ENCODE assay signal across 1 cellular context in the genomic region with DNA sequence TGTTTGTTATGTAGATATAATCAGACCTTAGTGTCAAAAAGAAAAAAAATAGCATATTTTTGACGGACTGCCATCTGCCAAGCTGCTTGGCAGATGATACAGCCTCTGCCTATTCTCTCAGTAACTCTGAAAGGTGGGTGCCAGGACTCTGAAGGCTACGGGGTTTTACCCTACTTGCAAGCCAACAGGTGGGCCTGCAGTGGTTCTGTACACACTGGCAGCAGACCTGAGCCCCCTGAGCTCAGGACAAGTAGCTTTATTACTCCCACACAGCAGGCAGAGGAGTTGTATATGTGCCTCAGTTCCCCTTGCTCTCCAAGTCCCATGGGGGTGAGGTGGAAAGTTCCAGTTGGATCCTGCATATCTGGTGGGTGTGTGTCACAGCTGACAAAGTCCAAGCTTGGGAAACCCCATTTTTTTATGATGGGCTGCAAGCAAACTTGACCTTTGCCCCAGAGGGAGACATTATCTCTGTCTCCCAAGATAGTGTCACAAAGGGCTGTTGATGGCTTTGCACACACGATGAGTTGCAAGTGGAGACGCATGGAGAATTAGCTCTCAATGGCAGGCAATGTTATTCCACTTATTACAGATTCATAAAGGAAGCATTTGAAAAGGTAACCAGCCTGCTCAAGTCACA.
TF ChIP-seq lines count a peak whose summit lies in the region.

No MANE protein-coding gene starts in this region.

TF ChIP-seq in HepG2, 621 proteins besides CTCF, POLR2A, EP300 and RAD21 (continued from another document and continues in another):
- TF ChIP-seq, protein P1, sequence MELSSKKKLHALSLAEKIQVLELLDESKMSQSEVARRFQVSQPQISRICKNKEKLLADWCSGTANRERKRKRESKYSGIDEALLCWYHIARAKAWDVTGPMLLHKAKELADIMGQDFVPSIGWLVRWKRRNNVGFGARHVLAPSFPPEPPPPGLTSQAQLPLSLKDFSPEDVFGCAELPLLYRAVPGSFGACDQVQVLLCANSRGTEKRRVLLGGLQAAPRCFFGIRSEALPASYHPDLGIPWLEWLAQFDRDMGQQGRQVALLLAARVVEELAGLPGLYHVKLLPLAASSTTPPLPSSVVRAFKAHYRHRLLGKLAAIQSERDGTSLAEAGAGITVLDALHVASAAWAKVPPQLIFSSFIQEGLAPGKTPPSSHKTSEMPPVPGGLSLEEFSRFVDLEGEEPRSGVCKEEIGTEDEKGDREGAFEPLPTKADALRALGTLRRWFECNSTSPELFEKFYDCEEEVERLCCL (CRISPR knock-in tag; IDR thresholded peaks at IDR 0.05; ENCODE audit: borderline replicate concordance), result no peak
- no peak for TF ChIP-seq ZFP82 (CRISPR knock-in tag; IDR thresholded peaks at IDR 0.05; ENCODE audit: borderline replicate concordance)
- no peak for TF ChIP-seq SP140L (CRISPR knock-in tag; IDR thresholded peaks at IDR 0.05; ENCODE audit: borderline replicate concordance)
- no peak for TF ChIP-seq TCF7L2 (IDR thresholded peaks at IDR 0.05; ENCODE audit: low read depth, low read length)
- TF ChIP-seq ZNF556 (CRISPR knock-in tag; IDR thresholded peaks at IDR 0.05; ENCODE audit: borderline replicate concordance), result peak; percentile 94; the same call in 1 of the 2 replicates
- no peak for TF ChIP-seq ZNF780A (CRISPR knock-in tag; IDR thresholded peaks at IDR 0.05)
- peak; percentile 71; the same call in 1 of the 2 replicates for TF ChIP-seq FOXK1 (CRISPR knock-in tag; IDR thresholded peaks at IDR 0.05; ENCODE audit: borderline replicate concordance, low read depth)
- peak; percentile 71; the same call in 1 of the 2 replicates for TF ChIP-seq MXD4 (CRISPR knock-in tag; IDR thresholded peaks at IDR 0.05)
- TF ChIP-seq, protein P2, sequence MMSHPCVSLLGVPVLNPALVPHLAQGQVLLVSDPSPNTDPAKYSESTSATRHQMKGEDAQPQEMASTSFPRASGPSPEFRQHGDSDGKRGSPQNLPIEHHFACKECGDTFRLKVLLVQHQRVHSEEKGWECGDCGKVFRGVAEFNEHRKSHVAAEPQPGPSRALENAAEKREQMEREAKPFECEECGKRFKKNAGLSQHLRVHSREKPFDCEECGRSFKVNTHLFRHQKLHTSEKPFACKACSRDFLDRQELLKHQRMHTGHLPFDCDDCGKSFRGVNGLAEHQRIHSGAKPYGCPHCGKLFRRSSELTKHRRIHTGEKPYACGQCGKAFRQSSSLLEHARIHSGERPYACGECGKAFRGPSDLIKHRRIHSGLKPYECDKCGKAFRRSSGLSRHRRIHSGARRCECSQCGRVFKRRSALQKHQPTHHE (CRISPR knock-in tag; IDR thresholded peaks at IDR 0.05; ENCODE audit: borderline replicate concordance), result peak; percentile 56
- TF ChIP-seq, protein P3, sequence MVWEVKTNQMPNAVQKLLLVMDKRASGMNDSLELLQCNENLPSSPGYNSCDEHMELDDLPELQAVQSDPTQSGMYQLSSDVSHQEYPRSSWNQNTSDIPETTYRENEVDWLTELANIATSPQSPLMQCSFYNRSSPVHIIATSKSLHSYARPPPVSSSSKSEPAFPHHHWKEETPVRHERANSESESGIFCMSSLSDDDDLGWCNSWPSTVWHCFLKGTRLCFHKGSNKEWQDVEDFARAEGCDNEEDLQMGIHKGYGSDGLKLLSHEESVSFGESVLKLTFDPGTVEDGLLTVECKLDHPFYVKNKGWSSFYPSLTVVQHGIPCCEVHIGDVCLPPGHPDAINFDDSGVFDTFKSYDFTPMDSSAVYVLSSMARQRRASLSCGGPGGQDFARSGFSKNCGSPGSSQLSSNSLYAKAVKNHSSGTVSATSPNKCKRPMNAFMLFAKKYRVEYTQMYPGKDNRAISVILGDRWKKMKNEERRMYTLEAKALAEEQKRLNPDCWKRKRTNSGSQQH (CRISPR knock-in tag; IDR thresholded peaks at IDR 0.05; ENCODE audit: low read depth), result no peak; the same call in 1 of the 2 replicates
- TF ChIP-seq ZNF776 (CRISPR knock-in tag; IDR thresholded peaks at IDR 0.05), result 0 out of 2 replicates have a peak, but pooled peaks have one; percentile 76
- TF ChIP-seq ZFP36L1 (CRISPR knock-in tag; IDR thresholded peaks at IDR 0.05), result no peak
- peak; percentile 62 for TF ChIP-seq ATF7-NPFF (CRISPR knock-in tag; IDR thresholded peaks at IDR 0.05; ENCODE audit: low read depth)
- no peak for TF ChIP-seq SATB2 (CRISPR knock-in tag; IDR thresholded peaks at IDR 0.05)
- peak; percentile 73; the same call in 1 of the 2 replicates for TF ChIP-seq ZNF292 (CRISPR knock-in tag; IDR thresholded peaks at IDR 0.05; ENCODE audit: borderline replicate concordance, low read depth)
- TF ChIP-seq, protein P4, sequence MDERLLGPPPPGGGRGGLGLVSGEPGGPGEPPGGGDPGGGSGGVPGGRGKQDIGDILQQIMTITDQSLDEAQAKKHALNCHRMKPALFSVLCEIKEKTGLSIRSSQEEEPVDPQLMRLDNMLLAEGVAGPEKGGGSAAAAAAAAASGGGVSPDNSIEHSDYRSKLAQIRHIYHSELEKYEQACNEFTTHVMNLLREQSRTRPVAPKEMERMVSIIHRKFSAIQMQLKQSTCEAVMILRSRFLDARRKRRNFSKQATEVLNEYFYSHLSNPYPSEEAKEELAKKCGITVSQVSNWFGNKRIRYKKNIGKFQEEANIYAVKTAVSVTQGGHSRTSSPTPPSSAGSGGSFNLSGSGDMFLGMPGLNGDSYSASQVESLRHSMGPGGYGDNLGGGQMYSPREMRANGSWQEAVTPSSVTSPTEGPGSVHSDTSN (CRISPR knock-in tag; IDR thresholded peaks at IDR 0.05), result no peak
- no peak for TF ChIP-seq ZZZ3 (CRISPR knock-in tag; IDR thresholded peaks at IDR 0.05; ENCODE audit: borderline replicate concordance)
- TF ChIP-seq, protein P5, sequence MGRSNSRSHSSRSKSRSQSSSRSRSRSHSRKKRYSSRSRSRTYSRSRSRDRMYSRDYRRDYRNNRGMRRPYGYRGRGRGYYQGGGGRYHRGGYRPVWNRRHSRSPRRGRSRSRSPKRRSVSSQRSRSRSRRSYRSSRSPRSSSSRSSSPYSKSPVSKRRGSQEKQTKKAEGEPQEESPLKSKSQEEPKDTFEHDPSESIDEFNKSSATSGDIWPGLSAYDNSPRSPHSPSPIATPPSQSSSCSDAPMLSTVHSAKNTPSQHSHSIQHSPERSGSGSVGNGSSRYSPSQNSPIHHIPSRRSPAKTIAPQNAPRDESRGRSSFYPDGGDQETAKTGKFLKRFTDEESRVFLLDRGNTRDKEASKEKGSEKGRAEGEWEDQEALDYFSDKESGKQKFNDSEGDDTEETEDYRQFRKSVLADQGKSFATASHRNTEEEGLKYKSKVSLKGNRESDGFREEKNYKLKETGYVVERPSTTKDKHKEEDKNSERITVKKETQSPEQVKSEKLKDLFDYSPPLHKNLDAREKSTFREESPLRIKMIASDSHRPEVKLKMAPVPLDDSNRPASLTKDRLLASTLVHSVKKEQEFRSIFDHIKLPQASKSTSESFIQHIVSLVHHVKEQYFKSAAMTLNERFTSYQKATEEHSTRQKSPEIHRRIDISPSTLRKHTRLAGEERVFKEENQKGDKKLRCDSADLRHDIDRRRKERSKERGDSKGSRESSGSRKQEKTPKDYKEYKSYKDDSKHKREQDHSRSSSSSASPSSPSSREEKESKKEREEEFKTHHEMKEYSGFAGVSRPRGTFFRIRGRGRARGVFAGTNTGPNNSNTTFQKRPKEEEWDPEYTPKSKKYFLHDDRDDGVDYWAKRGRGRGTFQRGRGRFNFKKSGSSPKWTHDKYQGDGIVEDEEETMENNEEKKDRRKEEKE (IDR thresholded peaks at IDR 0.05), result no peak
- TF ChIP-seq ZFY (CRISPR knock-in tag; IDR thresholded peaks at IDR 0.05), result no peak
- TF ChIP-seq, protein P6, sequence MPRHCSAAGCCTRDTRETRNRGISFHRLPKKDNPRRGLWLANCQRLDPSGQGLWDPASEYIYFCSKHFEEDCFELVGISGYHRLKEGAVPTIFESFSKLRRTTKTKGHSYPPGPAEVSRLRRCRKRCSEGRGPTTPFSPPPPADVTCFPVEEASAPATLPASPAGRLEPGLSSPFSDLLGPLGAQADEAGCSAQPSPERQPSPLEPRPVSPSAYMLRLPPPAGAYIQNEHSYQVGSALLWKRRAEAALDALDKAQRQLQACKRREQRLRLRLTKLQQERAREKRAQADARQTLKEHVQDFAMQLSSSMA (CRISPR knock-in tag; IDR thresholded peaks at IDR 0.05), result no peak
- no peak for TF ChIP-seq ZBTB1 (CRISPR knock-in tag; IDR thresholded peaks at IDR 0.05; ENCODE audit: borderline replicate concordance)
- TF ChIP-seq, protein P7, sequence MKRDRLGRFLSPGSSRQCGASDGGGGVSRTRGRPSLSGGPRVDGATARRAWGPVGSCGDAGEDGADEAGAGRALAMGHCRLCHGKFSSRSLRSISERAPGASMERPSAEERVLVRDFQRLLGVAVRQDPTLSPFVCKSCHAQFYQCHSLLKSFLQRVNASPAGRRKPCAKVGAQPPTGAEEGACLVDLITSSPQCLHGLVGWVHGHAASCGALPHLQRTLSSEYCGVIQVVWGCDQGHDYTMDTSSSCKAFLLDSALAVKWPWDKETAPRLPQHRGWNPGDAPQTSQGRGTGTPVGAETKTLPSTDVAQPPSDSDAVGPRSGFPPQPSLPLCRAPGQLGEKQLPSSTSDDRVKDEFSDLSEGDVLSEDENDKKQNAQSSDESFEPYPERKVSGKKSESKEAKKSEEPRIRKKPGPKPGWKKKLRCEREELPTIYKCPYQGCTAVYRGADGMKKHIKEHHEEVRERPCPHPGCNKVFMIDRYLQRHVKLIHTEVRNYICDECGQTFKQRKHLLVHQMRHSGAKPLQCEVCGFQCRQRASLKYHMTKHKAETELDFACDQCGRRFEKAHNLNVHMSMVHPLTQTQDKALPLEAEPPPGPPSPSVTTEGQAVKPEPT (CRISPR knock-in tag; IDR thresholded peaks at IDR 0.05; ENCODE audit: low read depth), result 0 out of 2 replicates have a peak, but pooled peaks have one; percentile 56
- TF ChIP-seq, protein P8, sequence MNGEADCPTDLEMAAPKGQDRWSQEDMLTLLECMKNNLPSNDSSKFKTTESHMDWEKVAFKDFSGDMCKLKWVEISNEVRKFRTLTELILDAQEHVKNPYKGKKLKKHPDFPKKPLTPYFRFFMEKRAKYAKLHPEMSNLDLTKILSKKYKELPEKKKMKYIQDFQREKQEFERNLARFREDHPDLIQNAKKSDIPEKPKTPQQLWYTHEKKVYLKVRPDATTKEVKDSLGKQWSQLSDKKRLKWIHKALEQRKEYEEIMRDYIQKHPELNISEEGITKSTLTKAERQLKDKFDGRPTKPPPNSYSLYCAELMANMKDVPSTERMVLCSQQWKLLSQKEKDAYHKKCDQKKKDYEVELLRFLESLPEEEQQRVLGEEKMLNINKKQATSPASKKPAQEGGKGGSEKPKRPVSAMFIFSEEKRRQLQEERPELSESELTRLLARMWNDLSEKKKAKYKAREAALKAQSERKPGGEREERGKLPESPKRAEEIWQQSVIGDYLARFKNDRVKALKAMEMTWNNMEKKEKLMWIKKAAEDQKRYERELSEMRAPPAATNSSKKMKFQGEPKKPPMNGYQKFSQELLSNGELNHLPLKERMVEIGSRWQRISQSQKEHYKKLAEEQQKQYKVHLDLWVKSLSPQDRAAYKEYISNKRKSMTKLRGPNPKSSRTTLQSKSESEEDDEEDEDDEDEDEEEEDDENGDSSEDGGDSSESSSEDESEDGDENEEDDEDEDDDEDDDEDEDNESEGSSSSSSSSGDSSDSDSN (CRISPR knock-in tag; IDR thresholded peaks at IDR 0.05), result 0 out of 2 replicates have a peak, but pooled peaks have one; percentile 30
- TF ChIP-seq, protein P9, sequence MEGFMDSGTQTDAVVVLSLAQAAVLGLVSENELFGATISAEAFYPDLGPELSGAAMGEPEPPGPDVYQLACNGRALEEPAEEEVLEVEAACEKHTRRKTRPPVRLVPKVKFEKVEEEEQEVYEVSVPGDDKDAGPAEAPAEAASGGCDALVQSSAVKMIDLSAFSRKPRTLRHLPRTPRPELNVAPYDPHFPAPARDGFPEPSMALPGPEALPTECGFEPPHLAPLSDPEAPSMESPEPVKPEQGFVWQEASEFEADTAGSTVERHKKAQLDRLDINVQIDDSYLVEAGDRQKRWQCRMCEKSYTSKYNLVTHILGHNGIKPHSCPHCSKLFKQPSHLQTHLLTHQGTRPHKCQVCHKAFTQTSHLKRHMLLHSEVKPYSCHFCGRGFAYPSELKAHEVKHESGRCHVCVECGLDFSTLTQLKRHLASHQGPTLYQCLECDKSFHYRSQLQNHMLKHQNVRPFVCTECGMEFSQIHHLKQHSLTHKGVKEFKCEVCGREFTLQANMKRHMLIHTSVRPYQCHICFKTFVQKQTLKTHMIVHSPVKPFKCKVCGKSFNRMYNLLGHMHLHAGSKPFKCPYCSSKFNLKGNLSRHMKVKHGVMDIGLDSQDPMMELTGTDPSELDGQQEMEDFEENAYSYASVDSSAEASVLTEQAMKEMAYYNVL (CRISPR knock-in tag; IDR thresholded peaks at IDR 0.05; ENCODE audit: borderline replicate concordance), result peak; percentile 66; the same call in 1 of the 2 replicates
- TF ChIP-seq, protein P10, sequence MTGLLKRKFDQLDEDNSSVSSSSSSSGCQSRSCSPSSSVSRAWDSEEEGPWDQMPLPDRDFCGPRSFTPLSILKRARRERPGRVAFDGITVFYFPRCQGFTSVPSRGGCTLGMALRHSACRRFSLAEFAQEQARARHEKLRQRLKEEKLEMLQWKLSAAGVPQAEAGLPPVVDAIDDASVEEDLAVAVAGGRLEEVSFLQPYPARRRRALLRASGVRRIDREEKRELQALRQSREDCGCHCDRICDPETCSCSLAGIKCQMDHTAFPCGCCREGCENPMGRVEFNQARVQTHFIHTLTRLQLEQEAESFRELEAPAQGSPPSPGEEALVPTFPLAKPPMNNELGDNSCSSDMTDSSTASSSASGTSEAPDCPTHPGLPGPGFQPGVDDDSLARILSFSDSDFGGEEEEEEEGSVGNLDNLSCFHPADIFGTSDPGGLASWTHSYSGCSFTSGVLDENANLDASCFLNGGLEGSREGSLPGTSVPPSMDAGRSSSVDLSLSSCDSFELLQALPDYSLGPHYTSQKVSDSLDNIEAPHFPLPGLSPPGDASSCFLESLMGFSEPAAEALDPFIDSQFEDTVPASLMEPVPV (CRISPR knock-in tag; IDR thresholded peaks at IDR 0.05), result 0 out of 2 replicates have a peak, but pooled peaks have one; percentile 68
- TF ChIP-seq HOXA7 (CRISPR knock-in tag; IDR thresholded peaks at IDR 0.05), result no peak
- TF ChIP-seq FLYWCH1 (CRISPR knock-in tag; IDR thresholded peaks at IDR 0.05), result no peak
- no peak for TF ChIP-seq ZFP36 (IDR thresholded peaks at IDR 0.05; ENCODE audit: borderline replicate concordance, low read depth, low read length, partially characterized antibody)
- TF ChIP-seq ZNF138 (CRISPR knock-in tag; IDR thresholded peaks at IDR 0.05; ENCODE audit: low read depth), result no peak
- no peak for TF ChIP-seq MAFG (CRISPR knock-in tag; IDR thresholded peaks at IDR 0.05)
- TF ChIP-seq, protein P11, sequence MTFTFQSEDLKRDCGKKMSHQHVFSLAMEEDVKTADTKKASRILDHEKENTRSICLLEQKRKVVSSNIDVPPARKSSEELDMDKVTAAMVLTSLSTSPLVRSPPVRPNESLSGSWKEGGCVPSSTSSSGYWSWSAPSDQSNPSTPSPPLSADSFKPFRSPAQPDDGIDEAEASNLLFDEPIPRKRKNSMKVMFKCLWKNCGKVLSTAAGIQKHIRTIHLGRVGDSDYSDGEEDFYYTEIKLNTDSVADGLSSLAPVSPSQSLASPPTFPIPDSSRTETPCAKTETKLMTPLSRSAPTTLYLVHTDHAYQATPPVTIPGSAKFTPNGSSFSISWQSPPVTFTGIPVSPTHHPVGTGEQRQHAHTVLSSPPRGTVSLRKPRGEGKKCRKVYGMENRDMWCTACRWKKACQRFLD (CRISPR knock-in tag; IDR thresholded peaks at IDR 0.05; ENCODE audit: borderline replicate concordance), result 0 out of 2 replicates have a peak, but pooled peaks have one; percentile 40
- no peak for TF ChIP-seq ZNF10 (CRISPR knock-in tag; IDR thresholded peaks at IDR 0.05; ENCODE audit: borderline replicate concordance, low read depth)
- no peak for TF ChIP-seq ZNF143 (CRISPR knock-in tag; IDR thresholded peaks at IDR 0.05)
- TF ChIP-seq ZNF326 (CRISPR knock-in tag; IDR thresholded peaks at IDR 0.05; ENCODE audit: borderline replicate concordance), result no peak
- TF ChIP-seq ETV6 (CRISPR knock-in tag; conservative IDR thresholded peaks at IDR 0.05), result no peak; the same call in 1 of the 2 replicates
- TF ChIP-seq TBP (CRISPR knock-in tag; IDR thresholded peaks at IDR 0.05), result no peak
- peak; percentile 65; the same call in 1 of the 2 replicates for TF ChIP-seq NFKBIZ (CRISPR knock-in tag; IDR thresholded peaks at IDR 0.05)
- no peak for TF ChIP-seq ZNF446 (CRISPR knock-in tag; IDR thresholded peaks at IDR 0.05)
